In genomic region chr12:101422066-101422465, GRCh38 we compare ENCODE assay signal across 1 cellular context.
TF ChIP-seq lines count a peak whose summit lies in the region.

No MANE protein-coding gene starts in this region.

TF ChIP-seq in HepG2, 621 proteins besides CTCF, POLR2A, EP300 and RAD21 (continued from another document):
- TF ChIP-seq NR2F1 (CRISPR knock-in tag; IDR thresholded peaks at IDR 0.05) = 0 out of 4 replicates have a peak, but pooled peaks of 1 of the 2 experiments have one; percentile 11
- TF ChIP-seq ZNF362 (CRISPR knock-in tag; IDR thresholded peaks at IDR 0.05; ENCODE audit: borderline replicate concordance) = peak; percentile 42; the same call in 1 of the 2 replicates
- peak; percentile 83 for TF ChIP-seq ONECUT2 (CRISPR knock-in tag; IDR thresholded peaks at IDR 0.05)
- peak; percentile 87 for TF ChIP-seq RARA (CRISPR knock-in tag; IDR thresholded peaks at IDR 0.05)
